9 cellular contexts compared by ENCODE assay signal in genomic region chr2:224359569-224359968, GRCh38. TPM values are rescaled to one million over a fixed set of nuclear protein-coding genes. Genes with fewer than 3 reads are reported as not detected.
DNase-seq lines count a peak whose midpoint lies in the region; ATAC-seq and TF ChIP-seq lines count a peak whose summit lies in the region.
"Had no signal": no experiment of that assay in that cellular context is flagged by ENCODE, and none has a peak within 500 bp of the region (broad histone marks: within the 10 kb centered on the region; RNA-seq: fewer than 3 reads in every experiment).

No MANE protein-coding gene starts in this region.

- WGBS in GM23248 (ENCODE audit: low coverage in 1 of 2, low lambda C conversion rate in 2 of 2, missing lambda C conversion rate in 2 of 2), 2 experiments, result 50 to 62% methylated on average over 3 of the region's 3 CpGs

- H3K4me1 ChIP-seq in GM23248 (ENCODE audit: insufficient read depth), result peaks cover 9% of the 10 kb centered on the region

- no peaks in the 10 kb centered on the region for H3K27me3 ChIP-seq in GM23248 (replicated peaks; ENCODE audit: insufficient read depth)

- no peak overlapping the region for H3K9ac ChIP-seq in GM23248

- TF ChIP-seq CTCF in C4-2B (conservative IDR thresholded peaks at IDR 0.05), result peak; percentile 56
- TF ChIP-seq CTCF in RWPE1 (conservative IDR thresholded peaks at IDR 0.05; ENCODE audit: low read depth), result no peak

- H3F3A ChIP-seq in GM23248 (ENCODE audit: insufficient read depth), result no peaks in the 10 kb centered on the region

- no peaks in the 10 kb centered on the region for H4K20me1 ChIP-seq in GM23248 (ENCODE audit: insufficient read depth)

- no peaks in the 10 kb centered on the region for H3K9me2 ChIP-seq in GM23248 (ENCODE audit: insufficient read depth)

- no peaks in the 10 kb centered on the region for H3K36me3 ChIP-seq in GM23248 (ENCODE audit: low read depth)

- no peaks in the 10 kb centered on the region for H3K79me2 ChIP-seq in GM23248 (ENCODE audit: insufficient read depth)

- no peak overlapping the region for H3K4me3 ChIP-seq in GM23248

- peak; percentile 33 for DNase-seq in GM23248
- DNase-seq in RWPE1 (ENCODE audit: low spot score), result no peak
- peak; percentile 74 for DNase-seq in iPS-NIHi11 (ENCODE audit: low spot score)
- DNase-seq in NCI-H2171 (lab: John Stamatoyannopoulos, UW), result no peak
- DNase-seq in activated naive CD4-positive, alpha-beta T cell treated with Interleukin-2 at 50 U/mL for 16 hours, result no peak
- no peak for DNase-seq in DMS153 (lab: John Stamatoyannopoulos, UW)
- DNase-seq: NCI-H2171 treated with DMSO at 0.1 percent for 48 hours had no signal

- CTCF ChIA-PET in RWPE1 (lab: Yijun Ruan, JAX), result no interaction called here

- ATAC-seq in HG02938 (IDR thresholded peaks at IDR 0.05; ENCODE audit: unreplicated experiment), result no peak

- H2AFZ ChIP-seq in GM23248, result no peak overlapping the region

- in situ Hi-C loops in GM23248 (cut with MboI), result no loop called here

- POLR2A ChIA-PET in RWPE1 (lab: Yijun Ruan, JAX; ENCODE audit: low non-redundant PET), result no interaction called here

- no peak overlapping the region for H3K4me2 ChIP-seq in GM23248 (ENCODE audit: unreplicated experiment)

- no peaks in the 10 kb centered on the region for H3K9me3 ChIP-seq in GM23248 (ENCODE audit: low read depth)

- H3K27ac ChIP-seq in C4-2B (no peak overlapping the region), GM23248 (no peak overlapping the region), RWPE1 (peak overlapping the region; percentile 53)

RNA-seq across cellular contexts. Expression of gene FAM124B, which starts 42.3 kb away (rescaled TPM):
- total RNA-seq in GM23248 (2014; rRNA removed; shearing (Covaris generic)), result not detected in 2 replicates
- not detected in 2 replicates for polyA plus RNA-seq in GM23248 (2016; fragmentation: Nextera tagmentation; extraction: Ambion mirVana)

Comparison
In these comparisons a context has a peak if more than half of its experiments do, and no peak if none do; other contexts are left out.
1. DNase-seq: peak in GM23248 (single experiment) and iPS-NIHi11 (single experiment); none in RWPE1 (single experiment), NCI-H2171 (single experiment), activated naive CD4-positive, alpha-beta T cell treated with Interleukin-2 at 50 U/mL for 16 hours (single experiment) and DMS153 (single experiment).